1 cellular context compared by ENCODE assay signal in genomic region chr22:31488988-31489617, GRCh38.
TF ChIP-seq lines count a peak whose summit lies in the region.

No MANE protein-coding gene starts in this region.

TF ChIP-seq in HepG2, 621 proteins besides CTCF, POLR2A, EP300 and RAD21 (continued from another document):
- TF ChIP-seq ZBTB7B (CRISPR knock-in tag; IDR thresholded peaks at IDR 0.05) = peak; percentile 40
- peak; percentile 61; the same call in 1 of the 2 replicates for TF ChIP-seq NCOA1 (CRISPR knock-in tag; IDR thresholded peaks at IDR 0.05)
- peak; percentile 49; the same call in 1 of the 2 replicates for TF ChIP-seq ZNF777 (CRISPR knock-in tag; IDR thresholded peaks at IDR 0.05)
- TF ChIP-seq ISL2 (CRISPR knock-in tag; IDR thresholded peaks at IDR 0.05) = peak; percentile 35; the same call in 1 of the 2 replicates
- 0 out of 2 replicates have a peak, but pooled peaks have one; percentile 29 for TF ChIP-seq KLF12 (CRISPR knock-in tag; IDR thresholded peaks at IDR 0.05; ENCODE audit: borderline replicate concordance)
- TF ChIP-seq ZNF180 (CRISPR knock-in tag; IDR thresholded peaks at IDR 0.05; ENCODE audit: borderline replicate concordance, low read depth) = no peak
- TF ChIP-seq MYC (CRISPR knock-in tag; IDR thresholded peaks at IDR 0.05; ENCODE audit: borderline replicate concordance) = 0 out of 2 replicates have a peak, but pooled peaks have one; percentile 20
- peak; percentile 76 for TF ChIP-seq KMT2A (CRISPR knock-in tag; IDR thresholded peaks at IDR 0.05)
- no peak for TF ChIP-seq IKZF4 (CRISPR knock-in tag; IDR thresholded peaks at IDR 0.05; ENCODE audit: borderline replicate concordance, low read depth, not compliant biosample characterization)
- TF ChIP-seq KDM1A (CRISPR knock-in tag; IDR thresholded peaks at IDR 0.05) = no peak
- TF ChIP-seq ZNF232 (CRISPR knock-in tag; IDR thresholded peaks at IDR 0.05; ENCODE audit: borderline replicate concordance) = no peak
- TF ChIP-seq FOXP4 (CRISPR knock-in tag; IDR thresholded peaks at IDR 0.05) = no peak
- TF ChIP-seq STAG1 (CRISPR knock-in tag; IDR thresholded peaks at IDR 0.05) = 0 out of 2 replicates have a peak, but pooled peaks have one; percentile 11
- TF ChIP-seq TFAP4 (IDR thresholded peaks at IDR 0.05; ENCODE audit: borderline replicate concordance, low read depth) = peak; percentile 33; the same call in 1 of the 2 replicates
- TF ChIP-seq PITX1 (CRISPR knock-in tag; IDR thresholded peaks at IDR 0.05) = 0 out of 2 replicates have a peak, but pooled peaks have one; percentile 36
- TF ChIP-seq KDM2A (CRISPR knock-in tag; IDR thresholded peaks at IDR 0.05; ENCODE audit: borderline replicate concordance, low read depth) = peak; percentile 40; the same call in 1 of the 2 replicates
- TF ChIP-seq AGO2 (optimal IDR thresholded peaks at IDR 0.05; ENCODE audit: low read depth, low read length) = peak; percentile 21
- 0 out of 2 replicates have a peak, but pooled peaks have one; percentile 8 for TF ChIP-seq ELF3 (CRISPR knock-in tag; IDR thresholded peaks at IDR 0.05)
- TF ChIP-seq ZNF678 (CRISPR knock-in tag; IDR thresholded peaks at IDR 0.05) = no peak
- TF ChIP-seq CHCHD3 (CRISPR knock-in tag; IDR thresholded peaks at IDR 0.05) = no peak
- no peak for TF ChIP-seq MYNN (CRISPR knock-in tag; IDR thresholded peaks at IDR 0.05; ENCODE audit: low read depth)
- TF ChIP-seq GATA4 (IDR thresholded peaks at IDR 0.05; ENCODE audit: borderline replicate concordance, low read depth) = no peak
- peak; percentile 71; the same call in 1 of the 2 replicates for TF ChIP-seq ZNF546 (CRISPR knock-in tag; conservative IDR thresholded peaks at IDR 0.05)
- TF ChIP-seq ZNF878 (CRISPR knock-in tag; IDR thresholded peaks at IDR 0.05) = peak; percentile 35; the same call in 1 of the 2 replicates
- TF ChIP-seq ARID4A (CRISPR knock-in tag; IDR thresholded peaks at IDR 0.05; ENCODE audit: borderline replicate concordance) = peak; percentile 34; the same call in 1 of the 2 replicates
- 0 out of 2 replicates have a peak, but pooled peaks have one; percentile 33 for TF ChIP-seq ZSCAN12 (CRISPR knock-in tag; IDR thresholded peaks at IDR 0.05)
- 0 out of 2 replicates have a peak, but pooled peaks have one; percentile 55 for TF ChIP-seq SIN3A (IDR thresholded peaks at IDR 0.05; ENCODE audit: borderline replicate concordance, low read depth, low read length)
- TF ChIP-seq LCORL (IDR thresholded peaks at IDR 0.05) = no peak
- TF ChIP-seq LCORL (CRISPR knock-in tag; IDR thresholded peaks at IDR 0.05) = peak; percentile 42; the same call in 1 of the 2 replicates
- peak; percentile 84 for TF ChIP-seq ZFY (CRISPR knock-in tag; IDR thresholded peaks at IDR 0.05)
- no peak for TF ChIP-seq EHMT2 (IDR thresholded peaks at IDR 0.05; ENCODE audit: borderline replicate concordance, low read depth, low read length)
- TF ChIP-seq ZNF263 (CRISPR knock-in tag; IDR thresholded peaks at IDR 0.05) = peak; percentile 90
- peak; percentile 41; the same call in 1 of the 2 replicates for TF ChIP-seq ZBTB7A (CRISPR knock-in tag; IDR thresholded peaks at IDR 0.05)
- 0 out of 2 replicates have a peak, but pooled peaks have one; percentile 30 for TF ChIP-seq ZBTB26 (CRISPR knock-in tag; IDR thresholded peaks at IDR 0.05; ENCODE audit: borderline replicate concordance)
- 0 out of 2 replicates have a peak, but pooled peaks have one; percentile 6 for TF ChIP-seq RBFOX2 (IDR thresholded peaks at IDR 0.05; ENCODE audit: low read depth, low read length)
- TF ChIP-seq SP2 (CRISPR knock-in tag; IDR thresholded peaks at IDR 0.05) = 0 out of 2 replicates have a peak, but pooled peaks have one; percentile 31
- TF ChIP-seq PHF8 (CRISPR knock-in tag; IDR thresholded peaks at IDR 0.05) = peak; percentile 75
- no peak for TF ChIP-seq KLF15 (CRISPR knock-in tag; IDR thresholded peaks at IDR 0.05; ENCODE audit: borderline replicate concordance)
- TF ChIP-seq U2AF2 (IDR thresholded peaks at IDR 0.05; ENCODE audit: low read depth, low read length) = no peak
